Comparison of ENCODE assay signal across 8 cellular contexts in the genomic region with DNA sequence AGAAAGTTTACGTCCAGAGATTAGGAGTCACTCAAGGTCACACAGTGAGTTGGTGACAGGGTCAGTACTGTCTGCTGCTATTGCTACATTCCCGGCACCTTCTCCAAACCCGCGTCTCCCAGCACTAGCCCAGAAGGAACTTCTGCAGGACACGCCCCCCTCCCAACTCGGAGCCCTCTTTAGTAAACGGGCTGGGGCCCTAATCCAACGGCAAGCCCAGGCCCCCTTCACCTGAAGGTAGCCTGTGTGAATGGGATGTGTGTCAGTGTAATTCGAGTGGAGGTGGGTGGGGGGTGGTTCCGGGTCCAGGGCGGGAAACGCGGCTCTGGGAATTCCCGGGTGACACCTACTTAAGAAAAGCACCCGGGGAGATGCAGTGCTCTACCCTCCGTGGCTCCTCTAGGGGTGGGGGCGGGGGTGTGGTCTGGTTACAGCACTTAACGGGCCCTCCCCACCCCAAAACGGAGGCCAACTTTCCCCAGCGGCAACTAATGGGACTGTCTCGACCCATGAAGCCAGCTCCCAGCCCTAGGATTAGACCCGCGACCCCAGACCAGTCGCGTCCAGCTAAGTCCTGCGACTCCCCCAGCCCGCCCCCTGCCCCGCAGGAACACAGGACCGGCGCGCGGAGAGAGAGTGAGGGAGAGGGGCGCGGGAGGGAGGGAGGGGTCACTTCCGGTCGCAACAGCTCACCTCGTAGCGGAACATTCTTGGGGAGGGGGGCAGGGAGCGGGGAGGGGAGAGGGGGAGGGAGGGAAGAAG. TPM values are rescaled to one million over a fixed set of nuclear protein-coding genes. Genes with fewer than 3 reads are reported as not detected.
A peak's percentile ranks its signal among the peaks of the same experiment; 100 is the strongest.
DNase-seq lines count a peak whose midpoint lies in the region; ATAC-seq and TF ChIP-seq lines count a peak whose summit lies in the region.

No MANE protein-coding gene starts in this region.

- no peak for DNase-seq in DND-41
- peak; percentile 79 for DNase-seq in HuH-7 (ENCODE audit: low spot score)
- DNase-seq in cerebellar cortex (ENCODE audit: low spot score): peak; percentile 30
- DNase-seq in left colon: peak; percentile 62 to 76
- DNase-seq in stimulated activated CD4-positive, alpha-beta T cell treated with anti-CD3 and anti-CD28 coated beads, Interleukin-4, amount 100 ng/mL, for 1 hour: peak; percentile 77
- DNase-seq in GF-D8 (lab: John Stamatoyannopoulos, UW): no peak

- H3K79me2 ChIP-seq in DND-41 (ENCODE audit: insufficient read depth, low read length): peaks cover 59% of the 10 kb centered on the region

- TF ChIP-seq CTCF in DND-41 (IDR thresholded peaks at IDR 0.05; ENCODE audit: borderline replicate concordance, extremely low read depth, low read length, poor library complexity, severe bottlenecking): peak; percentile 19
- 0 out of 2 replicates have a peak, but pooled peaks have one; percentile 10 for TF ChIP-seq CTCF in VCaP (conservative IDR thresholded peaks at IDR 0.05)

- no peaks in the 10 kb centered on the region for H3K27me3 ChIP-seq in DND-41 (ENCODE audit: insufficient read depth, low read length, poor library complexity)

- peaks cover 43% of the 10 kb centered on the region for H3K36me3 ChIP-seq in DND-41 (ENCODE audit: insufficient read depth, low read length)

- peak overlapping the region; percentile 86 for H2AFZ ChIP-seq in DND-41 (ENCODE audit: low read depth, low read length)

- H3K9ac ChIP-seq in DND-41 (ENCODE audit: low read depth, low read length): peak overlapping the region; percentile 78

- peaks cover 16% of the 10 kb centered on the region; the same call in 1 of the 2 replicates for H4K20me1 ChIP-seq in DND-41 (ENCODE audit: insufficient read depth, low read length)

- peaks cover 49% of the 10 kb centered on the region for H3K4me1 ChIP-seq in DND-41 (ENCODE audit: insufficient read depth, low read length)

- peak overlapping the region; percentile 45 to 80 for H3K4me3 ChIP-seq in DND-41 (ENCODE audit: low read depth in 1 of 2, low read length in 2 of 2)

- intact Hi-C loops in left colon (cut with DNase I, micrococcal nuclease): loop anchor here in 1 of 2 donors (5.0 kb wide), 1 partner anchor 56 kb away; no protein-coding TSS in a partner anchor

- peak overlapping the region; percentile 94 for H3K4me2 ChIP-seq in DND-41 (ENCODE audit: insufficient read depth, low read length)

- H3K9me3 ChIP-seq in DND-41 (ENCODE audit: insufficient read depth, low read length, severe bottlenecking): no peaks in the 10 kb centered on the region

- peak; percentile 38 for ATAC-seq in DND-41 (ENCODE audit: insufficient read depth, low read depth)
- peak; percentile 20 for ATAC-seq in GM21423 (IDR thresholded peaks at IDR 0.05; ENCODE audit: unreplicated experiment)
- peak; percentile 35 for ATAC-seq in left colon

- H3K27ac ChIP-seq in DND-41 (ENCODE audit: low read length) (peak overlapping the region; percentile 88), VCaP (peak overlapping the region; percentile 91)

RNA-seq across cellular contexts. Expression of gene PATL1, which starts 0.5 kb away (rescaled TPM):
- total RNA-seq in left colon: 10 to 100 TPM; 33.9 to 38.1 TPM

RNA-seq across cellular contexts. Expression of gene OR10V1, which starts 45.3 kb away (rescaled TPM):
- not detected for total RNA-seq in left colon

RNA-seq across cellular contexts. Expression of gene OSBP, which starts 52.8 kb away (rescaled TPM):
- 10 to 100 TPM; 51.3 to 62.1 TPM for total RNA-seq in left colon

Comparison
In these comparisons a context has a peak if more than half of its experiments do, and no peak if none do; other contexts are left out.
1. DNase-seq: peak in HuH-7 (single experiment), cerebellar cortex (single experiment), left colon (2 of 2) and stimulated activated CD4-positive, alpha-beta T cell treated with anti-CD3 and anti-CD28 coated beads, Interleukin-4, amount 100 ng/mL, for 1 hour (single experiment); none in DND-41 (single experiment) and GF-D8 (single experiment).
2. Peak in every context shown above with its lines, with median percentiles within 50 percentile points of each other: ATAC-seq.